8 cellular contexts compared by ENCODE assay signal in the genomic region with DNA sequence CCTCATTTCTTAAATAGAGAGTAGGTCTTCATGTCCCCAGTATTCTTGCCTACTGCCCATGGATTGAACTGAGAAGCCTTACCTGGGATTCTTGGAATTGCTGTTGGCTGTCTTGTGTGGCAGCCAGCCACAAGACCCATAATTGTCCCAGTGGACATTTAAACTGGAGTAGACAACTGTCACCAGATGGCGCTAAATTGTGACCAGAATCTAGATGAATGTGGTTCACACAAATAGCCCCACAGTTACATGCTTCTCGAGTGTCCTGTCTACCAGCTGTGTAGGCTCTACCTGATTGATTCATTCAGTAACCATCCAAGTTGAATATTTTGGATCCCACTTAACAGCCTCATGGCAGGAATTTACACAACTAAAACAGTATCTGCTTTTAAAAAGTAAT.
A peak's percentile ranks its signal among the peaks of the same experiment; 100 is the strongest.
DNase-seq lines count a peak whose midpoint lies in the region; ATAC-seq, FAIRE-seq and TF ChIP-seq lines count a peak whose summit lies in the region.

No MANE protein-coding gene starts in this region.

- no peaks in the 10 kb centered on the region for H3K36me3 Mint-ChIP-seq in chondrocyte (ENCODE audit: low read depth)
- no peaks in the 10 kb centered on the region for H3K36me3 Mint-ChIP-seq in naive B cell

- H3K27ac Mint-ChIP-seq in chondrocyte (ENCODE audit: unreplicated experiment) (peak overlapping the region; percentile 59), naive B cell (peak overlapping the region in 2 of 6 donors; percentile 9 to 29)

- H3K4me3 Mint-ChIP-seq in chondrocyte (ENCODE audit: unreplicated experiment), result no peak overlapping the region
- no peak overlapping the region for H3K4me3 Mint-ChIP-seq in naive B cell

- TF ChIP-seq POLR2A in GM12891 (IDR thresholded peaks at IDR 0.05; ENCODE audit: low read depth, low read length), result no peak

- peak; percentile 73 for TF ChIP-seq CTCF in chondrocyte (IDR thresholded peaks at IDR 0.05)

- H3K27me3 Mint-ChIP-seq in chondrocyte (ENCODE audit: low read depth) (no peaks in the 10 kb centered on the region), naive B cell (no peaks in the 10 kb centered on the region)

- ATAC-seq in HG03175 (IDR thresholded peaks at IDR 0.05; ENCODE audit: unreplicated experiment) (peak; percentile 84), naive B cell (ENCODE audit: low read depth in 2 of 2) (peak; percentile 38 to 39)

- in situ Hi-C loops in ACHN (cut with HindIII; ENCODE audit: low pct_ligation_motif_present, low pct_unique_long_range_greater_than_20kb, low sequenced_read_pairs), result no loop called here

- H3K4me1 Mint-ChIP-seq in chondrocyte (ENCODE audit: low read depth) (peaks cover 78% of the 10 kb centered on the region), naive B cell (peaks cover 81 to 100% (median 91%) of the 10 kb centered on the region in 3 donors)

- peak; percentile 72 for FAIRE-seq in GM12891 (lab: Jason Lieb, UNC)

- DNase-seq in ACHN (peak; percentile 65), GM12891 (ENCODE audit: insufficient read length, low spot score) (no peak), NCI-H69 (lab: John Stamatoyannopoulos, UW) (peak; percentile 84), chondrocyte (ENCODE audit: low spot score) (no peak), naive B cell (no peak), DMS153 treated with DMSO at 0.1 percent for 48 hours (lab: John Stamatoyannopoulos, UW; ENCODE audit: unreplicated experiment) (no peak)
- DNase-seq in NK-92 treated with Interleukin-12 subunit alpha and Interleukin-12 subunit beta, amount 100 ng/mL, for 24 hours (lab: John Stamatoyannopoulos, UW), result no peak

- H3K9me3 Mint-ChIP-seq in chondrocyte (ENCODE audit: low read depth) (peaks cover 4% of the 10 kb centered on the region), naive B cell (no peaks in the 10 kb centered on the region)

TF ChIP-seq in GM12891, 5 proteins besides CTCF, POLR2A, EP300 and RAD21:
- TF ChIP-seq POU2F2 (IDR thresholded peaks at IDR 0.05; ENCODE audit: low read depth, low read length) (no peak), PAX5 (IDR thresholded peaks at IDR 0.05; ENCODE audit: insufficient read depth, low read length, severe bottlenecking) (no peak), TAF1 (IDR thresholded peaks at IDR 0.05; ENCODE audit: low read depth, low read length) (no peak), POLR2AphosphoS5 (IDR thresholded peaks at IDR 0.05; ENCODE audit: low read depth, low read length) (no peak), SPI1 (IDR thresholded peaks at IDR 0.05; ENCODE audit: low read depth, low read length) (no peak)

Comparison
In these comparisons a context has a peak if more than half of its experiments do, and no peak if none do; other contexts are left out.
1. DNase-seq: peak in ACHN (single experiment) and NCI-H69 (single experiment); none in GM12891 (single experiment), chondrocyte (single experiment), naive B cell (single experiment), NK-92 treated with Interleukin-12 subunit alpha and Interleukin-12 subunit beta, amount 100 ng/mL, for 24 hours (single experiment) and DMS153 treated with DMSO at 0.1 percent for 48 hours (single experiment).